Comparison of ENCODE assay signal across 23 cellular contexts in genomic region chr19:20414133-20414532, GRCh38.
"Had no signal": no experiment of that assay in that cellular context is flagged by ENCODE, and none has a peak within 500 bp of the region (broad histone marks: within the 10 kb centered on the region; RNA-seq: fewer than 3 reads in every experiment).

No MANE protein-coding gene starts in this region.

- H3K27ac ChIP-seq: coronary artery, foreskin keratinocyte, psoas muscle, spleen, tibial nerve had no signal

- H3K4me1 ChIP-seq: foreskin keratinocyte, psoas muscle, spleen, tibial nerve had no signal

- H3K4me3 Mint-ChIP-seq: endodermal cell; naive thymus-derived CD4-positive, alpha-beta T cell; nephron progenitor cell; stimulated activated memory B cell treated with anti-CD40 and anti-IgM and Interleukin-4, amounts not matched to agents 10 μg/mL and 1 μg/mL and 100 μg/mL, for 72 hours; stimulated activated naive CD8-positive, alpha-beta T cell treated with anti-CD3 and anti-CD28 coated beads, Interleukin-15, Interleukin-2, amounts not matched to agents 100 ng/mL and 50 ng/mL, for 24 hours had no signal

- ATAC-seq: foreskin keratinocyte; left ventricle myocardium superior; naive thymus-derived CD4-positive, alpha-beta T cell; psoas muscle; sciatic nerve; stimulated activated memory B cell treated with anti-CD40 and anti-IgM and Interleukin-4, amounts not matched to agents 10 μg/mL and 1 μg/mL and 100 μg/mL, for 72 hours had no signal

- DNase-seq: effector CD4-positive, alpha-beta T cell; endodermal cell; erythroblast; foreskin keratinocyte; head of caudate nucleus; hippocampal formation; islet precursor cell; left ventricle myocardium superior; naive thymus-derived CD4-positive, alpha-beta T cell; nephron progenitor cell; psoas muscle; retina; spleen; stimulated activated CD4-positive, alpha-beta T cell treated with anti-CD3 and anti-CD28 coated beads, Interleukin-15, amount 100 ng/mL, for 24 hours; stimulated activated CD4-positive, alpha-beta T cell treated with anti-CD3 and anti-CD28 coated beads, Interleukin-1b, Interleukin-23, amount 100 ng/mL, for 48 hours; stimulated activated CD4-positive, alpha-beta T cell treated with anti-CD3 and anti-CD28 coated beads, Interleukin-4, amount 100 ng/mL, for 24 hours had no signal

- H3K9me3 ChIP-seq: psoas muscle had no signal

- H3K9me3 Mint-ChIP-seq: stimulated activated memory B cell treated with anti-CD40 and anti-IgM and Interleukin-4, amounts not matched to agents 10 μg/mL and 1 μg/mL and 100 μg/mL, for 72 hours had no signal

- H3K27ac Mint-ChIP-seq: endodermal cell; naive thymus-derived CD4-positive, alpha-beta T cell; nephron progenitor cell; stimulated activated memory B cell treated with anti-CD40 and anti-IgM and Interleukin-4, amounts not matched to agents 10 μg/mL and 1 μg/mL and 100 μg/mL, for 72 hours; stimulated activated naive CD8-positive, alpha-beta T cell treated with anti-CD3 and anti-CD28 coated beads, Interleukin-15, Interleukin-2, amounts not matched to agents 100 ng/mL and 50 ng/mL, for 24 hours had no signal

- H3K4me3 ChIP-seq: coronary artery, psoas muscle, spleen, tibial nerve had no signal

- H3K4me1 Mint-ChIP-seq: nephron progenitor cell; stimulated activated memory B cell treated with anti-CD40 and anti-IgM and Interleukin-4, amounts not matched to agents 10 μg/mL and 1 μg/mL and 100 μg/mL, for 72 hours had no signal

- H3K27me3 Mint-ChIP-seq: naive thymus-derived CD4-positive, alpha-beta T cell; stimulated activated memory B cell treated with anti-CD40 and anti-IgM and Interleukin-4, amounts not matched to agents 10 μg/mL and 1 μg/mL and 100 μg/mL, for 72 hours; stimulated activated naive CD8-positive, alpha-beta T cell treated with anti-CD3 and anti-CD28 coated beads, Interleukin-15, Interleukin-2, amounts not matched to agents 100 ng/mL and 50 ng/mL, for 24 hours had no signal

- FAIRE-seq: endothelial cell of umbilical vein, urothelium cell line had no signal

- H3K27me3 ChIP-seq: foreskin keratinocyte, spleen, tibial nerve had no signal
